Comparison of ENCODE assay signal across 8 cellular contexts in the genomic region with DNA sequence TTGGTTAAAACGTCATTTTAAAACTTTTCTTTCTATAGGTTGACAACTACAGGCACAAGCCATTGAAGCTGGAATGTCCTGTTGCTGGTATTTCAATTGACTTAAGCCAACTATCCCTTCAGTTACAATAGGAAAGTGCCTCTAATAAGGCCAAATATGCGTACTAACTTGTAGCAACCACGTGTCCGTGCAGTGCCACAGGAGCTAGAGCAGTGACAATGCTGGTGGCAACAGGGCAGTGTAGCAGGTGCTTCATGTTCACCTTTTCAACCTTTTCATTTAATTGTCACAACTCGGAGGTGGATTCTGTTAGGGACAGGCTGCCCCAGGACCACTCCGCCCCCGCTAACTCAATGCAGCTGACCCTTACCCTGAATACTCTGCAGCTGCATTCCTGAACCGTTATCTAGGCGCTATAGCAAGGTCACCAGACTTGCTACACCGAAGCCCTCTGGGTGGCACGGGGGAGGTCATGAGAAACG. TPM values are rescaled to one million over a fixed set of nuclear protein-coding genes. Genes with fewer than 3 reads are reported as not detected.
A peak's percentile ranks its signal among the peaks of the same experiment; 100 is the strongest.
DNase-seq lines count a peak whose midpoint lies in the region; ATAC-seq and TF ChIP-seq lines count a peak whose summit lies in the region.

No MANE protein-coding gene starts in this region.

- H3K4me1 ChIP-seq in OCI-LY3 (ENCODE audit: low read length) (peaks cover 69% of the 10 kb centered on the region), endodermal cell (ENCODE audit: control insufficient read depth, insufficient read depth, low read length) (peaks cover 7% of the 10 kb centered on the region)

- H3K27ac ChIP-seq in OCI-LY3 (ENCODE audit: low read length) (peak overlapping the region; percentile 85), endodermal cell (ENCODE audit: low read depth, low read length) (no peak overlapping the region)

- no peak overlapping the region for H2AFZ ChIP-seq in OCI-LY3 (ENCODE audit: low read depth, low read length)

- H3K4me3 ChIP-seq in OCI-LY3 (ENCODE audit: low read length) (peak overlapping the region; percentile 89), endodermal cell (ENCODE audit: low read length) (peak overlapping the region; percentile 91)

- ATAC-seq in GM18870 (IDR thresholded peaks at IDR 0.05; ENCODE audit: unreplicated experiment): no peak

- H3K27me3 Mint-ChIP-seq in endodermal cell (ENCODE audit: insufficient read depth): peaks cover 11% of the 10 kb centered on the region
- peaks cover 9% of the 10 kb centered on the region for H3K27me3 Mint-ChIP-seq in osteocyte (ENCODE audit: unreplicated experiment)

- H3K9me3 ChIP-seq in OCI-LY3 (ENCODE audit: insufficient read depth, low read length): no peaks in the 10 kb centered on the region
- H3K9me3 ChIP-seq in endodermal cell (ENCODE audit: control insufficient read depth, low read length): no peaks in the 10 kb centered on the region

- TF ChIP-seq CTCF in OCI-LY3 (IDR thresholded peaks at IDR 0.05; ENCODE audit: low read depth, low read length): no peak
- TF ChIP-seq CTCF in endodermal cell (conservative IDR thresholded peaks at IDR 0.05): no peak
- TF ChIP-seq CTCF in osteocyte (IDR thresholded peaks at IDR 0.05): no peak

- H3K27me3 ChIP-seq in OCI-LY3 (ENCODE audit: low read depth, low read length) (no peaks in the 10 kb centered on the region), endodermal cell (ENCODE audit: control insufficient read depth, insufficient read depth, low read length, poor library complexity, severe bottlenecking) (no peaks in the 10 kb centered on the region)

- peak overlapping the region; percentile 96 for H3K9ac ChIP-seq in OCI-LY3 (ENCODE audit: low read length)
- H3K9ac ChIP-seq in endodermal cell (ENCODE audit: extremely low read depth, low read length, poor library complexity, severe bottlenecking): peak overlapping the region; percentile 90

- H3K36me3 Mint-ChIP-seq in endodermal cell (ENCODE audit: low read depth): peaks cover 43% of the 10 kb centered on the region
- H3K36me3 Mint-ChIP-seq in osteocyte (ENCODE audit: unreplicated experiment): peaks cover 13% of the 10 kb centered on the region

- DNase-seq in ELR (ENCODE audit: low read depth): peak; percentile 13
- no peak for DNase-seq in endodermal cell
- no peak for DNase-seq in osteocyte (ENCODE audit: extremely low spot score, unreplicated experiment)
- no peak for DNase-seq in germinal center (ENCODE audit: low spot score)
- no peak for DNase-seq in NCI-H69 (lab: John Stamatoyannopoulos, UW)
- DNase-seq in COR-L47 (lab: John Stamatoyannopoulos, UW): no peak

- peaks cover 45% of the 10 kb centered on the region for H3K79me2 ChIP-seq in OCI-LY3 (ENCODE audit: low read length)

- H3K36me3 ChIP-seq in OCI-LY3 (replicated peaks; ENCODE audit: low read depth, low read length) (peaks cover 48% of the 10 kb centered on the region), endodermal cell (ENCODE audit: control insufficient read depth, insufficient read depth, low read length) (peaks cover 41% of the 10 kb centered on the region)

- H3K4me3 Mint-ChIP-seq in endodermal cell: peak overlapping the region; percentile 86
- H3K4me3 Mint-ChIP-seq in osteocyte (ENCODE audit: unreplicated experiment): peak overlapping the region; percentile 87

- peak overlapping the region; percentile 39 for H3K27ac Mint-ChIP-seq in endodermal cell
- no peak overlapping the region for H3K27ac Mint-ChIP-seq in osteocyte (ENCODE audit: unreplicated experiment)

- WGBS in endodermal cell (ENCODE audit: insufficient coverage in 1 of 2, insufficient read length in 1 of 2), 2 experiments: 35 to 38% methylated on average over 6 to 12 of the region's 12 CpGs

- peak overlapping the region; percentile 99 for H3K4me2 ChIP-seq in OCI-LY3 (ENCODE audit: low read length)

- no peaks in the 10 kb centered on the region for H3K9me3 Mint-ChIP-seq in endodermal cell
- H3K9me3 Mint-ChIP-seq in osteocyte (ENCODE audit: unreplicated experiment): no peaks in the 10 kb centered on the region

- peaks cover 20% of the 10 kb centered on the region for H4K20me1 ChIP-seq in OCI-LY3 (ENCODE audit: insufficient read depth, low read length)

- peaks cover 22% of the 10 kb centered on the region for H3K4me1 Mint-ChIP-seq in endodermal cell
- H3K4me1 Mint-ChIP-seq in osteocyte (ENCODE audit: unreplicated experiment): peaks cover 36% of the 10 kb centered on the region

RNA-seq across cellular contexts. Expression of gene ERVMER34-1, which starts 37.7 kb away (rescaled TPM):
- total RNA-seq in endodermal cell: 1 to 10 TPM; 3.1 to 4.9 TPM
- 3.3 TPM for polyA plus RNA-seq in endodermal cell (2013, experiment 1 of 2)
- 2.2 TPM for polyA plus RNA-seq in endodermal cell (2013, experiment 2 of 2)
- total RNA-seq in osteocyte: 0.24 and 0.26 TPM in 2 replicates

RNA-seq across cellular contexts. Expression of gene USP46, which starts 54.4 kb away (rescaled TPM):
- total RNA-seq in endodermal cell (10 to 100 TPM; 42.0 to 42.9 TPM), osteocyte (18.7 and 18.8 TPM in 2 replicates)
- polyA plus RNA-seq in endodermal cell (2013, experiment 1 of 2): 30.4 TPM
- polyA plus RNA-seq in endodermal cell (2013, experiment 2 of 2): 28.4 TPM
